ENCODE assay signal across 9 cellular contexts in the genomic region with DNA sequence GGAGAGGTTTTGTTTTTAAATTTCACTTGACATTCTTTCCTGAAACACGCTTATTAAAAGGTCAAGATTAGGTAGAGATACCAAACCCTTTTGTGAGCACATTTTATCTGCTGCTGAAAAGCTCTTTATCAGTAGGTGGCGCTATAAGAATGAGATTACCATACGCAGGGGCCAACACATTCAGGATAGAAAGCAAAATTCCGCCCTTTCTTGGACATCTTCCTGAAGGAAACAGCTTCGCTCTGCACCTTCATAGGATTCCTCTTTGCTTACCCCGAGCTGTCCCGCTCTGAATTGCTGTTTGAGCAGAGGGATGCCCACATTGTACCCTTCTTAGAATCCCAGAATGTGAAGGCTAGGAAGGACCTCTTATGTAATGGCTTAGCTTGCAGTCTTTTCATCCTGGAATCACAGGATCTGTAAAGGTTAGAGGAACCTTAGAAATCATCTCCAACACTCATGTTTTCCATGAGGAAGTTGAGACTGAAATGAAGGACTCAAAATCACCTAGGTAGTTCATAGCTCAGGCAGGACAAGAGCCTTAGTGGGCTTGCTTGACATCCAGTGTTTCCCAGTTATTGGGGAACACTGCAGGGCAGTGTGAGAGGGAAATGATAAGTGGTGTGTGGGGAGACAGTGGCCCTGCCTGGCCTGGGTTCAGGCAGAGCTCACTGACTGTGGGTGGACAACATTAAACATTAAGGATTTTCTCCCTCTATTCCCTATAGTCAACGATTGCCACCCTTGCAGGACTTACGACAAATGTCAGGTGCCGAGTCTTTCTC. TPM values are rescaled to one million over a fixed set of nuclear protein-coding genes. Genes with fewer than 3 reads are reported as not detected.
A peak's percentile ranks its signal among the peaks of the same experiment; 100 is the strongest.
DNase-seq lines count a peak whose midpoint lies in the region; ATAC-seq, FAIRE-seq and TF ChIP-seq lines count a peak whose summit lies in the region.
"Had no signal": no experiment of that assay in that cellular context is flagged by ENCODE, and none has a peak within 500 bp of the region (broad histone marks: within the 10 kb centered on the region; RNA-seq: fewer than 3 reads in every experiment).

No MANE protein-coding gene starts in this region.

- TF ChIP-seq CTCF in 22Rv1 (IDR thresholded peaks at IDR 0.05) (peak; percentile 91), mesothelial cell of epicardium (IDR thresholded peaks at IDR 0.05; ENCODE audit: unreplicated experiment) (peak; percentile 69)

- DNase-seq in NCI-H1417 treated with DMSO at 0.1 percent for 48 hours (lab: John Stamatoyannopoulos, UW) (peak; percentile 86), epidermal melanocyte (ENCODE audit: insufficient read length, low spot score) (peak; percentile 62), mesothelial cell of epicardium (ENCODE audit: low spot score in 2 of 2, unreplicated experiment in 2 of 2) (no peak)

- H3K27ac Mint-ChIP-seq in mesothelial cell of epicardium = no peak overlapping the region

- H3K9me3 Mint-ChIP-seq in mesothelial cell of epicardium = no peaks in the 10 kb centered on the region
- H3K9me3 Mint-ChIP-seq: central memory CD8-positive, alpha-beta T cell had no signal

- FAIRE-seq in G401.6 (lab: Jason Lieb, UNC) = peak; percentile 94

- peak; percentile 91 for ATAC-seq in SK-N-SH treated with all-trans-retinoic acid at 6 μM for 48 hours
- ATAC-seq in HG02884 (IDR thresholded peaks at IDR 0.05; ENCODE audit: unreplicated experiment) = no peak
- no peak for ATAC-seq in GM18909 (IDR thresholded peaks at IDR 0.05; ENCODE audit: poor library complexity, unreplicated experiment)

- H3K4me1 Mint-ChIP-seq in mesothelial cell of epicardium = peaks cover 6% of the 10 kb centered on the region
- H3K4me1 Mint-ChIP-seq: central memory CD8-positive, alpha-beta T cell had no signal

- no peaks in the 10 kb centered on the region for H3K36me3 Mint-ChIP-seq in mesothelial cell of epicardium

- no peak overlapping the region for H3K27ac ChIP-seq in 22Rv1

- no peaks in the 10 kb centered on the region for H3K27me3 Mint-ChIP-seq in mesothelial cell of epicardium (ENCODE audit: low read depth)
- H3K27me3 Mint-ChIP-seq: central memory CD8-positive, alpha-beta T cell had no signal

- H3K4me3 Mint-ChIP-seq in mesothelial cell of epicardium = no peak overlapping the region
- H3K4me3 Mint-ChIP-seq: central memory CD8-positive, alpha-beta T cell had no signal

TF ChIP-seq in SK-N-SH treated with all-trans-retinoic acid at 6 μM for 48 hours, 23 proteins besides CTCF, POLR2A, EP300 and RAD21:
- TF ChIP-seq, protein P1, sequence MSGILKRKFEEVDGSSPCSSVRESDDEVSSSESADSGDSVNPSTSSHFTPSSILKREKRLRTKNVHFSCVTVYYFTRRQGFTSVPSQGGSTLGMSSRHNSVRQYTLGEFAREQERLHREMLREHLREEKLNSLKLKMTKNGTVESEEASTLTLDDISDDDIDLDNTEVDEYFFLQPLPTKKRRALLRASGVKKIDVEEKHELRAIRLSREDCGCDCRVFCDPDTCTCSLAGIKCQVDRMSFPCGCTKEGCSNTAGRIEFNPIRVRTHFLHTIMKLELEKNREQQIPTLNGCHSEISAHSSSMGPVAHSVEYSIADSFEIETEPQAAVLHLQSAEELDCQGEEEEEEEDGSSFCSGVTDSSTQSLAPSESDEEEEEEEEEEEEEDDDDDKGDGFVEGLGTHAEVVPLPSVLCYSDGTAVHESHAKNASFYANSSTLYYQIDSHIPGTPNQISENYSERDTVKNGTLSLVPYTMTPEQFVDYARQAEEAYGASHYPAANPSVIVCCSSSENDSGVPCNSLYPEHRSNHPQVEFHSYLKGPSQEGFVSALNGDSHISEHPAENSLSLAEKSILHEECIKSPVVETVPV (CRISPR knock-in tag; IDR thresholded peaks at IDR 0.05) = no peak
- TF ChIP-seq ZC3H10 (CRISPR knock-in tag; IDR thresholded peaks at IDR 0.05) (no peak), ESRRG (CRISPR knock-in tag; IDR thresholded peaks at IDR 0.05) (no peak)
- TF ChIP-seq, protein P2, sequence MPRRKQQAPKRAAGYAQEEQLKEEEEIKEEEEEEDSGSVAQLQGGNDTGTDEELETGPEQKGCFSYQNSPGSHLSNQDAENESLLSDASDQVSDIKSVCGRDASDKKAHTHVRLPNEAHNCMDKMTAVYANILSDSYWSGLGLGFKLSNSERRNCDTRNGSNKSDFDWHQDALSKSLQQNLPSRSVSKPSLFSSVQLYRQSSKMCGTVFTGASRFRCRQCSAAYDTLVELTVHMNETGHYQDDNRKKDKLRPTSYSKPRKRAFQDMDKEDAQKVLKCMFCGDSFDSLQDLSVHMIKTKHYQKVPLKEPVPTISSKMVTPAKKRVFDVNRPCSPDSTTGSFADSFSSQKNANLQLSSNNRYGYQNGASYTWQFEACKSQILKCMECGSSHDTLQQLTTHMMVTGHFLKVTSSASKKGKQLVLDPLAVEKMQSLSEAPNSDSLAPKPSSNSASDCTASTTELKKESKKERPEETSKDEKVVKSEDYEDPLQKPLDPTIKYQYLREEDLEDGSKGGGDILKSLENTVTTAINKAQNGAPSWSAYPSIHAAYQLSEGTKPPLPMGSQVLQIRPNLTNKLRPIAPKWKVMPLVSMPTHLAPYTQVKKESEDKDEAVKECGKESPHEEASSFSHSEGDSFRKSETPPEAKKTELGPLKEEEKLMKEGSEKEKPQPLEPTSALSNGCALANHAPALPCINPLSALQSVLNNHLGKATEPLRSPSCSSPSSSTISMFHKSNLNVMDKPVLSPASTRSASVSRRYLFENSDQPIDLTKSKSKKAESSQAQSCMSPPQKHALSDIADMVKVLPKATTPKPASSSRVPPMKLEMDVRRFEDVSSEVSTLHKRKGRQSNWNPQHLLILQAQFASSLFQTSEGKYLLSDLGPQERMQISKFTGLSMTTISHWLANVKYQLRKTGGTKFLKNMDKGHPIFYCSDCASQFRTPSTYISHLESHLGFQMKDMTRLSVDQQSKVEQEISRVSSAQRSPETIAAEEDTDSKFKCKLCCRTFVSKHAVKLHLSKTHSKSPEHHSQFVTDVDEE (CRISPR knock-in tag; IDR thresholded peaks at IDR 0.05) = no peak

RNA-seq across cellular contexts. Expression of a gene that starts 38.7 kb away (rescaled TPM):
- 24.2 to 30.0 TPM (median 26.5 TPM) in 3 replicates for total RNA-seq in mesothelial cell of epicardium

Comparison
In these comparisons a context has a peak if more than half of its experiments do, and no peak if none do; other contexts are left out.
1. DNase-seq: peak in NCI-H1417 treated with DMSO at 0.1 percent for 48 hours (single experiment) and epidermal melanocyte (single experiment); none in mesothelial cell of epicardium (0 of 2).